ENCODE assay signal across 8 cellular contexts in the genomic region with DNA sequence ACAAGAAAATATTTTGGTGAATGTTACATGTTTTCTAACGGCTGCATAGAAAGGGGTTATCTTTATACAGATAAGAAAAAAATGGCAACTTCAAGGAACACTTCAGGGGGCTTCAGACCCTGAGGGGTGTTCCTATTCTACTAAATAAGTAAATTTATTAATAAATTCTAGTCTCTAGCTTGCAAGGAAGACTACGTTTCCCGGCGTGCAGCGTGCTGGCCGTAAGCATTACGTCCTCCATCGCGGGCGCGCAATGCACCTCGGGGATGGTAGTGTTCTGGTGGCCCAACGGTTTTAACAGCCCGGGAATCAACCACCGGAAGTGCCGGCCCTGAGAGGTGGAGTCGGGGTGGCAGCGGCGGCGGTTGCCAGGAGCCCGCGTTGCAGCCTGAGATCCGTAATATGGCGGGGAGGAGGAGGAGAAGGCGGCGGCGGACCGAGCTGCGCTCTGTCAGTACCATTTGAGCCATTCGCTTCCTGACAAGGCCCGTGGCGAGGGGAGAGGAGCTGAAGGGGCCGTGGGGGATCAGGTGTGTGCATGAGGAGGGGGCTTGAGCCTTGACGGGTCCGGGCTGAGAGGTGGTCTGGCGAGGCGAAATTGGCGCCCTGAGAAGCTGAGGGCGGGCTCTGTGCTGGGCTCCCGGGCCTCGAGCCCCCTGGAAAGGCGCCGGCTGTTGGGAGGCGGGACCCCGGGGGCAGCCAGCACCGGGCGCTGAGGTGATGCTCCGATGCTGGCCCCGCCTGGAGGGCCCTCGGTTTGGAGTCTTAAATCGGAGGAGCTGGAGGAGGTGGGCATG. TPM values are rescaled to one million over a fixed set of nuclear protein-coding genes. Genes with fewer than 3 reads are reported as not detected.
A peak's percentile ranks its signal among the peaks of the same experiment; 100 is the strongest.
DNase-seq lines count a peak whose midpoint lies in the region; ATAC-seq and TF ChIP-seq lines count a peak whose summit lies in the region.

A gene with protein sequence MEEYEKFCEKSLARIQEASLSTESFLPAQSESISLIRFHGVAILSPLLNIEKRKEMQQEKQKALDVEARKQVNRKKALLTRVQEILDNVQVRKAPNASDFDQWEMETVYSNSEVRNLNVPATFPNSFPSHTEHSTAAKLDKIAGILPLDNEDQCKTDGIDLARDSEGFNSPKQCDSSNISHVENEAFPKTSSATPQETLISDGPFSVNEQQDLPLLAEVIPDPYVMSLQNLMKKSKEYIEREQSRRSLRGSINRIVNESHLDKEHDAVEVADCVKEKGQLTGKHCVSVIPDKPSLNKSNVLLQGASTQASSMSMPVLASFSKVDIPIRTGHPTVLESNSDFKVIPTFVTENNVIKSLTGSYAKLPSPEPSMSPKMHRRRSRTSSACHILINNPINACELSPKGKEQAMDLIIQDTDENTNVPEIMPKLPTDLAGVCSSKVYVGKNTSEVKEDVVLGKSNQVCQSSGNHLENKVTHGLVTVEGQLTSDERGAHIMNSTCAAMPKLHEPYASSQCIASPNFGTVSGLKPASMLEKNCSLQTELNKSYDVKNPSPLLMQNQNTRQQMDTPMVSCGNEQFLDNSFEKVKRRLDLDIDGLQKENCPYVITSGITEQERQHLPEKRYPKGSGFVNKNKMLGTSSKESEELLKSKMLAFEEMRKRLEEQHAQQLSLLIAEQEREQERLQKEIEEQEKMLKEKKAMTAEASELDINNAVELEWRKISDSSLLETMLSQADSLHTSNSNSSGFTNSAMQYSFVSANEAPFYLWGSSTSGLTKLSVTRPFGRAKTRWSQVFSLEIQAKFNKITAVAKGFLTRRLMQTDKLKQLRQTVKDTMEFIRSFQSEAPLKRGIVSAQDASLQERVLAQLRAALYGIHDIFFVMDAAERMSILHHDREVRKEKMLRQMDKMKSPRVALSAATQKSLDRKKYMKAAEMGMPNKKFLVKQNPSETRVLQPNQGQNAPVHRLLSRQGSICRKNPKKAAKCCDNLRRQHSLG (plus strand): TSS at position 384 of the 797 bp plus-strand sequence. CDS start 3,940 bp downstream, outside the sequence.

- peaks cover 0 to 9% of the 10 kb centered on the region in 2 donors for H3K36me3 ChIP-seq in left lung

- intact Hi-C loops in left lung (cut with DNase I) = no loop called here

- H3K9me3 ChIP-seq in left lung = no peaks in the 10 kb centered on the region

- H3K27me3 ChIP-seq in left lung = no peaks in the 10 kb centered on the region

- peaks cover 30 to 51% of the 10 kb centered on the region in 2 donors for H3K4me1 ChIP-seq in left lung

- ATAC-seq in GM19397 (IDR thresholded peaks at IDR 0.05; ENCODE audit: unreplicated experiment) (peak; percentile 70), HG03565 (IDR thresholded peaks at IDR 0.05; ENCODE audit: unreplicated experiment) (peak; percentile 56), left lung (peak; percentile 84)

- TF ChIP-seq CTCF in C4-2B (conservative IDR thresholded peaks at IDR 0.05) = no peak
- TF ChIP-seq CTCF in left lung (IDR thresholded peaks at IDR 0.05) = no peak

- peak; percentile 94 for DNase-seq in NCI-H774 (lab: John Stamatoyannopoulos, UW)
- DNase-seq in activated CD4-positive, alpha-beta T cell treated with anti-CD3 and anti-CD28 coated beads, Interleukin-2, amount 50 U/mL, for 4 hours = peak; percentile 93 to 94
- peak; percentile 98 for DNase-seq in dermis blood vessel endothelial cell
- peak; percentile 98 to 99 for DNase-seq in left lung
- DNase-seq in stimulated activated CD4-positive, alpha-beta T cell treated with anti-CD3 and anti-CD28 coated beads, Interleukin-2, amount 100 ng/mL, for 4 hours (ENCODE audit: low read depth) = peak; percentile 93

- peak within 1 kb of the TSS; percentile 82 for H3K27ac ChIP-seq in C4-2B
- H3K27ac ChIP-seq in left lung = peak within 1 kb of the TSS; percentile 93 to 97

- peak within 1 kb of the TSS; percentile 92 to 97 for H3K4me3 ChIP-seq in left lung

RNA-seq across cellular contexts. Expression of the gene that starts here (rescaled TPM):
- total RNA-seq in dermis blood vessel endothelial cell (7.8 and 18.8 TPM in 2 replicates), left lung (10 to 100 TPM; 22.3 to 23.6 TPM)

Comparison
In these comparisons a context has a peak if more than half of its experiments do, and no peak if none do; other contexts are left out.
1. Peak in every context shown above with its lines: DNase-seq, ATAC-seq, H3K4me3 ChIP-seq and H3K27ac ChIP-seq.